ENCODE assay signal across 28 cellular contexts in the genomic region with DNA sequence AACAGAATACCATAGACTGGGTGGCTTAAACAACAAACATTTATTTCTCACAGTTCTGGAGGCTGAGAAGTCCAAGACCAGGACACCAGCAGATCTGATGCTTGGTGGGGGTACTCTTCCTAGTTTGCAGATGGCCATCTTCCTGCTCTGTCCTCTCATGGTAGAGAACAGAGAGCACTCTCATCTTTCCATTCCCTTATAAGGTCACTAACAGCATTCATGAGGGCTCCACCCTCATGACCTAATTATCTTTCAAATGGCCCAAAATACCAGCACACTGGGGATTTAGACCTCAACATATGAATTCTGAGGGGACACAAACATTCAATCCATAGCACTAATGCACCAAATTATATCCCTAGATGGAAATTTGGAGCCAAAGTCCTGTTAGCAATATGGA. TPM values are rescaled to one million over a fixed set of nuclear protein-coding genes. Genes with fewer than 3 reads are reported as not detected.
"Had no signal": no experiment of that assay in that cellular context is flagged by ENCODE, and none has a peak within 500 bp of the region (broad histone marks: within the 10 kb centered on the region; RNA-seq: fewer than 3 reads in every experiment).

No MANE protein-coding gene starts in this region.

- H3K27me3 ChIP-seq: ascending aorta, cardiac muscle cell had no signal

- H3K9me3 ChIP-seq: ascending aorta had no signal

- ATAC-seq: activated naive CD4-positive, alpha-beta T cell treated with anti-CD3 and anti-CD28 coated beads, Interleukin-2, amount 50 U/mL, for 72 hours; activated T-cell treated with anti-CD3 and anti-CD28 coated beads, Interleukin-2, amount 50 U/mL, for 72 hours; esophagus mucosa had no signal

- H3K27ac ChIP-seq: ascending aorta, breast epithelium, cardiac muscle cell, coronary artery, dorsolateral prefrontal cortex had no signal

- H3K27ac Mint-ChIP-seq: activated CD4-positive, alpha-beta memory T cell treated with anti-CD3 and anti-CD28 coated beads, Interleukin-2, amount 10 ng/mL, durations not matched to agents 7 days and 5 days; activated CD4-positive, alpha-beta T cell treated with anti-CD3 and anti-CD28 coated beads, Interleukin-2, amount 10 ng/mL, durations not matched to agents 7 days and 5 days; activated naive CD4-positive, alpha-beta T cell treated with anti-CD3 and anti-CD28 coated beads, Interleukin-2, amount 10 ng/mL, durations not matched to agents 7 days and 5 days; activated naive CD4-positive, alpha-beta T cell treated with anti-CD3 and anti-CD28 coated beads, Interleukin-2, amount 50 U/mL, for 72 hours; activated naive CD8-positive, alpha-beta T cell treated with anti-CD3 and anti-CD28 coated beads, Interleukin-2, amount 10 ng/mL, durations not matched to agents 7 days and 5 days; activated T-cell treated with anti-CD3 and anti-CD28 coated beads, Interleukin-2, amount 50 U/mL, for 24 hours; activated T-cell treated with anti-CD3 and anti-CD28 coated beads, Interleukin-2, amount 50 U/mL, for 72 hours; brain; dendritic cell treated with granulocyte-macrophage colony-stimulating factor and Interleukin-4, amounts not matched to agents 40 ng/mL and 50 ng/mL, for 4 days; endodermal cell had no signal

- H3K27me3 Mint-ChIP-seq: brain had no signal

- H3K4me1 ChIP-seq: ascending aorta, breast epithelium had no signal

- H3K4me3 ChIP-seq: ascending aorta, breast epithelium, cardiac muscle cell, coronary artery, dorsolateral prefrontal cortex had no signal

- H3K4me1 Mint-ChIP-seq: activated CD4-positive, alpha-beta memory T cell treated with anti-CD3 and anti-CD28 coated beads, Interleukin-2, amount 10 ng/mL, durations not matched to agents 7 days and 5 days; activated CD4-positive, alpha-beta T cell treated with anti-CD3 and anti-CD28 coated beads, Interleukin-2, amount 10 ng/mL, durations not matched to agents 7 days and 5 days; activated naive CD4-positive, alpha-beta T cell treated with anti-CD3 and anti-CD28 coated beads, Interleukin-2, amount 10 ng/mL, durations not matched to agents 7 days and 5 days; activated naive CD8-positive, alpha-beta T cell treated with anti-CD3 and anti-CD28 coated beads, Interleukin-2, amount 10 ng/mL, durations not matched to agents 7 days and 5 days had no signal

- H3K36me3 ChIP-seq: ascending aorta, breast epithelium, cardiac muscle cell had no signal

- DNase-seq: activated CD4-positive, alpha-beta memory T cell treated with anti-CD3 and anti-CD28 coated beads, Interleukin-2, amount 10 ng/mL, durations not matched to agents 7 days and 5 days; activated CD4-positive, alpha-beta T cell treated with anti-CD3 and anti-CD28 coated beads for 1 hour; activated CD4-positive, alpha-beta T cell treated with anti-CD3 and anti-CD28 coated beads for 4 hours; activated CD4-positive, alpha-beta T cell treated with anti-CD3 and anti-CD28 coated beads, Interleukin-2, amount 10 ng/mL, durations not matched to agents 7 days and 5 days; activated CD4-positive, alpha-beta T cell treated with anti-CD3 and anti-CD28 coated beads, Interleukin-2, amount 50 U/mL, for 4 hours; activated CD8-positive, alpha-beta memory T cell treated with anti-CD3 and anti-CD28 coated beads, Interleukin-2, amount 50 U/mL, for 48 hours; activated gamma-delta T cell; activated naive CD4-positive, alpha-beta T cell; activated naive CD4-positive, alpha-beta T cell treated with anti-CD3 and anti-CD28 coated beads, Interleukin-2, amount 10 ng/mL, durations not matched to agents 7 days and 5 days; activated naive CD8-positive, alpha-beta T cell treated with anti-CD3 and anti-CD28 coated beads, Interleukin-2, amount 10 ng/mL, durations not matched to agents 7 days and 5 days; activated T-cell treated with anti-CD3 and anti-CD28 coated beads for 4 hours; activated T-cell treated with anti-CD3 and anti-CD28 coated beads, Interleukin-2, amount 50 U/mL, for 24 hours; activated T-cell treated with anti-CD3 and anti-CD28 coated beads, Interleukin-2, amount 50 U/mL, for 72 hours; central memory CD4-positive, alpha-beta T cell; dorsolateral prefrontal cortex; effector memory CD4-positive, alpha-beta T cell; endodermal cell; foreskin fibroblast; head of caudate nucleus; T-helper 2 cell had no signal

- H3K4me3 Mint-ChIP-seq: activated CD4-positive, alpha-beta memory T cell treated with anti-CD3 and anti-CD28 coated beads, Interleukin-2, amount 10 ng/mL, durations not matched to agents 7 days and 5 days; activated CD4-positive, alpha-beta T cell treated with anti-CD3 and anti-CD28 coated beads, Interleukin-2, amount 10 ng/mL, durations not matched to agents 7 days and 5 days; activated naive CD4-positive, alpha-beta T cell treated with anti-CD3 and anti-CD28 coated beads, Interleukin-2, amount 10 ng/mL, durations not matched to agents 7 days and 5 days; activated naive CD8-positive, alpha-beta T cell treated with anti-CD3 and anti-CD28 coated beads, Interleukin-2, amount 10 ng/mL, durations not matched to agents 7 days and 5 days; activated T-cell treated with anti-CD3 and anti-CD28 coated beads, Interleukin-2, amount 50 U/mL, for 24 hours; activated T-cell treated with anti-CD3 and anti-CD28 coated beads, Interleukin-2, amount 50 U/mL, for 72 hours; brain; dendritic cell treated with granulocyte-macrophage colony-stimulating factor and Interleukin-4, amounts not matched to agents 40 ng/mL and 50 ng/mL, for 4 days; endodermal cell had no signal

- H3K9me3 Mint-ChIP-seq: activated CD4-positive, alpha-beta memory T cell treated with anti-CD3 and anti-CD28 coated beads, Interleukin-2, amount 10 ng/mL, durations not matched to agents 7 days and 5 days; activated CD4-positive, alpha-beta T cell treated with anti-CD3 and anti-CD28 coated beads, Interleukin-2, amount 10 ng/mL, durations not matched to agents 7 days and 5 days; activated naive CD4-positive, alpha-beta T cell treated with anti-CD3 and anti-CD28 coated beads, Interleukin-2, amount 10 ng/mL, durations not matched to agents 7 days and 5 days; activated naive CD8-positive, alpha-beta T cell treated with anti-CD3 and anti-CD28 coated beads, Interleukin-2, amount 10 ng/mL, durations not matched to agents 7 days and 5 days; dendritic cell treated with granulocyte-macrophage colony-stimulating factor and Interleukin-4, amounts not matched to agents 40 ng/mL and 50 ng/mL, for 4 days; endodermal cell had no signal

- H3K36me3 Mint-ChIP-seq: activated naive CD4-positive, alpha-beta T cell treated with anti-CD3 and anti-CD28 coated beads, Interleukin-2, amount 10 ng/mL, durations not matched to agents 7 days and 5 days; activated naive CD4-positive, alpha-beta T cell treated with anti-CD3 and anti-CD28 coated beads, Interleukin-2, amount 50 U/mL, for 72 hours had no signal

RNA-seq across cellular contexts. Expression of a gene that starts 6.1 kb away (rescaled TPM):
- total RNA-seq: ascending aorta had no signal
